ENCODE assay signal across 20 cellular contexts in the genomic region with DNA sequence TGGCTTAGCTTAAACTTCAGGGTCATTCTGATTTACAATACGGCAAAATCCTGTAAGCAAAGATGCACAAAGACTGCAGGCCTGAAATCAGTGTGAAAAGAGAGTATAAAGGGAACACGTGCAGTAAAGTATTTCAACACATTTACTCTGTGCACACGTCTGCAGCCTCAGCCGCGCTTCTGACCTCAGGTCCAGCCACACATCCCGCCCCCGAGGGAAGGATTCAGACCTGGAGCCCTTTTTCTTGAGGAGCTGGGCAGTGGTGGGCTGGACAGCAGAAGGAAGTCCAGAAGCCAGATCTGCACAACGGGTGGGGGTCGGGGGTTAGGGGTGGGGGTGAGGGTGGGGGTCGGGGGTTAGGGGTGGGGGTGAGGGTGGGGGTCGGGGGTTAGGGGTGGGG. TPM values are rescaled to one million over a fixed set of nuclear protein-coding genes. Genes with fewer than 3 reads are reported as not detected.
DNase-seq lines count a peak whose midpoint lies in the region; ATAC-seq and TF ChIP-seq lines count a peak whose summit lies in the region.
"Had no signal": no experiment of that assay in that cellular context is flagged by ENCODE, and none has a peak within 500 bp of the region (broad histone marks: within the 10 kb centered on the region; RNA-seq: fewer than 3 reads in every experiment).

No MANE protein-coding gene starts in this region.

- peak; percentile 28 for DNase-seq in NOMO-1 treated with DMSO at 0.1 percent for 48 hours (lab: John Stamatoyannopoulos, UW; ENCODE audit: unreplicated experiment)
- no peak for DNase-seq in NOMO-1 treated with dmso at 0.1 percent for 144 hours (lab: John Stamatoyannopoulos, UW; ENCODE audit: unreplicated experiment)
- peak; percentile 64 for DNase-seq in SKM-1 treated with dmso at 0.1 percent for 144 hours (lab: John Stamatoyannopoulos, UW; ENCODE audit: unreplicated experiment)
- DNase-seq in islet precursor cell = peak; percentile 42
- DNase-seq in suprapubic skin (ENCODE audit: low spot score in 2 of 2) = no peak
- DNase-seq in cerebellar nuclear complex (lab: John Stamatoyannopoulos, UW) = no peak
- DNase-seq: DMS 273 treated with DMSO at 0.1 percent for 48 hours, GDM1, KG1, NCI-H1092, NCI-H1436 treated with DMSO at 0.1 percent for 48 hours, NCI-H2029 treated with DMSO at 0.1 percent for 48 hours, NCI-H2171, NCI-H446 treated with DMSO at 0.1 percent for 48 hours, NCI-H69, SHP77 treated with DMSO at 0.1 percent for 48 hours, SK-N-SH had no signal

- 64% methylated on average over 11 of the region's 11 CpGs for WGBS in suprapubic skin

- ATAC-seq in SK-N-SH treated with all-trans-retinoic acid at 6 μM for 48 hours (no peak), GM21423 (IDR thresholded peaks at IDR 0.05; ENCODE audit: unreplicated experiment) (no peak)

- no peaks in the 10 kb centered on the region for H3K9me3 ChIP-seq in suprapubic skin
- H3K9me3 ChIP-seq: SK-N-SH had no signal

- no peak for TF ChIP-seq CTCF in suprapubic skin (IDR thresholded peaks at IDR 0.05)

- no peak for TF ChIP-seq POLR2A in suprapubic skin (IDR thresholded peaks at IDR 0.05)

- no peaks in the 10 kb centered on the region for H3K36me3 ChIP-seq in suprapubic skin

- H3K4me1 ChIP-seq in suprapubic skin = peaks cover 23% of the 10 kb centered on the region

- no peak overlapping the region for H3K27ac ChIP-seq in suprapubic skin
- H3K27ac ChIP-seq: 22Rv1 had no signal

- H3K4me3 ChIP-seq in suprapubic skin = no peak overlapping the region

- H3K27me3 ChIP-seq in suprapubic skin = no peaks in the 10 kb centered on the region

- TF ChIP-seq EP300 in suprapubic skin (IDR thresholded peaks at IDR 0.05) = no peak

TF ChIP-seq in SK-N-SH treated with all-trans-retinoic acid at 6 μM for 48 hours, 23 proteins besides CTCF, POLR2A, EP300 and RAD21:
- TF ChIP-seq, protein P1, sequence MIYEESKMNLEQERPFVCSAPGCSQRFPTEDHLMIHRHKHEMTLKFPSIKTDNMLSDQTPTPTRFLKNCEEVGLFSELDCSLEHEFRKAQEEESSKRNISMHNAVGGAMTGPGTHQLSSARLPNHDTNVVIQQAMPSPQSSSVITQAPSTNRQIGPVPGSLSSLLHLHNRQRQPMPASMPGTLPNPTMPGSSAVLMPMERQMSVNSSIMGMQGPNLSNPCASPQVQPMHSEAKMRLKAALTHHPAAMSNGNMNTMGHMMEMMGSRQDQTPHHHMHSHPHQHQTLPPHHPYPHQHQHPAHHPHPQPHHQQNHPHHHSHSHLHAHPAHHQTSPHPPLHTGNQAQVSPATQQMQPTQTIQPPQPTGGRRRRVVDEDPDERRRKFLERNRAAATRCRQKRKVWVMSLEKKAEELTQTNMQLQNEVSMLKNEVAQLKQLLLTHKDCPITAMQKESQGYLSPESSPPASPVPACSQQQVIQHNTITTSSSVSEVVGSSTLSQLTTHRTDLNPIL (CRISPR knock-in tag; IDR thresholded peaks at IDR 0.05; ENCODE audit: low read depth) = no peak
- TF ChIP-seq ZFP30 (CRISPR knock-in tag; IDR thresholded peaks at IDR 0.05) = no peak
- no peak for TF ChIP-seq TOX (CRISPR knock-in tag; IDR thresholded peaks at IDR 0.05; ENCODE audit: borderline replicate concordance)
- TF ChIP-seq ZNF565 (CRISPR knock-in tag; conservative IDR thresholded peaks at IDR 0.05; ENCODE audit: low read depth) = no peak
- no peak for TF ChIP-seq BACH2 (CRISPR knock-in tag; IDR thresholded peaks at IDR 0.05; ENCODE audit: borderline replicate concordance)
- no peak for TF ChIP-seq PPARA (CRISPR knock-in tag; IDR thresholded peaks at IDR 0.05; ENCODE audit: borderline replicate concordance)
- TF ChIP-seq TCF4 (CRISPR knock-in tag; IDR thresholded peaks at IDR 0.05; ENCODE audit: borderline replicate concordance) = no peak
- TF ChIP-seq ISL1 (CRISPR knock-in tag; IDR thresholded peaks at IDR 0.05) = no peak
- TF ChIP-seq OSR1 (CRISPR knock-in tag; IDR thresholded peaks at IDR 0.05) = no peak
- no peak for TF ChIP-seq ZNF70 (CRISPR knock-in tag; IDR thresholded peaks at IDR 0.05)
- TF ChIP-seq GLIS3 (CRISPR knock-in tag; IDR thresholded peaks at IDR 0.05) = no peak
- TF ChIP-seq, protein P2, sequence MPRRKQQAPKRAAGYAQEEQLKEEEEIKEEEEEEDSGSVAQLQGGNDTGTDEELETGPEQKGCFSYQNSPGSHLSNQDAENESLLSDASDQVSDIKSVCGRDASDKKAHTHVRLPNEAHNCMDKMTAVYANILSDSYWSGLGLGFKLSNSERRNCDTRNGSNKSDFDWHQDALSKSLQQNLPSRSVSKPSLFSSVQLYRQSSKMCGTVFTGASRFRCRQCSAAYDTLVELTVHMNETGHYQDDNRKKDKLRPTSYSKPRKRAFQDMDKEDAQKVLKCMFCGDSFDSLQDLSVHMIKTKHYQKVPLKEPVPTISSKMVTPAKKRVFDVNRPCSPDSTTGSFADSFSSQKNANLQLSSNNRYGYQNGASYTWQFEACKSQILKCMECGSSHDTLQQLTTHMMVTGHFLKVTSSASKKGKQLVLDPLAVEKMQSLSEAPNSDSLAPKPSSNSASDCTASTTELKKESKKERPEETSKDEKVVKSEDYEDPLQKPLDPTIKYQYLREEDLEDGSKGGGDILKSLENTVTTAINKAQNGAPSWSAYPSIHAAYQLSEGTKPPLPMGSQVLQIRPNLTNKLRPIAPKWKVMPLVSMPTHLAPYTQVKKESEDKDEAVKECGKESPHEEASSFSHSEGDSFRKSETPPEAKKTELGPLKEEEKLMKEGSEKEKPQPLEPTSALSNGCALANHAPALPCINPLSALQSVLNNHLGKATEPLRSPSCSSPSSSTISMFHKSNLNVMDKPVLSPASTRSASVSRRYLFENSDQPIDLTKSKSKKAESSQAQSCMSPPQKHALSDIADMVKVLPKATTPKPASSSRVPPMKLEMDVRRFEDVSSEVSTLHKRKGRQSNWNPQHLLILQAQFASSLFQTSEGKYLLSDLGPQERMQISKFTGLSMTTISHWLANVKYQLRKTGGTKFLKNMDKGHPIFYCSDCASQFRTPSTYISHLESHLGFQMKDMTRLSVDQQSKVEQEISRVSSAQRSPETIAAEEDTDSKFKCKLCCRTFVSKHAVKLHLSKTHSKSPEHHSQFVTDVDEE (CRISPR knock-in tag; IDR thresholded peaks at IDR 0.05) = no peak
- no peak for TF ChIP-seq RARB (CRISPR knock-in tag; IDR thresholded peaks at IDR 0.05)
- no peak for TF ChIP-seq ARNTL (CRISPR knock-in tag; IDR thresholded peaks at IDR 0.05; ENCODE audit: borderline replicate concordance, low read depth)
- TF ChIP-seq, protein P3, sequence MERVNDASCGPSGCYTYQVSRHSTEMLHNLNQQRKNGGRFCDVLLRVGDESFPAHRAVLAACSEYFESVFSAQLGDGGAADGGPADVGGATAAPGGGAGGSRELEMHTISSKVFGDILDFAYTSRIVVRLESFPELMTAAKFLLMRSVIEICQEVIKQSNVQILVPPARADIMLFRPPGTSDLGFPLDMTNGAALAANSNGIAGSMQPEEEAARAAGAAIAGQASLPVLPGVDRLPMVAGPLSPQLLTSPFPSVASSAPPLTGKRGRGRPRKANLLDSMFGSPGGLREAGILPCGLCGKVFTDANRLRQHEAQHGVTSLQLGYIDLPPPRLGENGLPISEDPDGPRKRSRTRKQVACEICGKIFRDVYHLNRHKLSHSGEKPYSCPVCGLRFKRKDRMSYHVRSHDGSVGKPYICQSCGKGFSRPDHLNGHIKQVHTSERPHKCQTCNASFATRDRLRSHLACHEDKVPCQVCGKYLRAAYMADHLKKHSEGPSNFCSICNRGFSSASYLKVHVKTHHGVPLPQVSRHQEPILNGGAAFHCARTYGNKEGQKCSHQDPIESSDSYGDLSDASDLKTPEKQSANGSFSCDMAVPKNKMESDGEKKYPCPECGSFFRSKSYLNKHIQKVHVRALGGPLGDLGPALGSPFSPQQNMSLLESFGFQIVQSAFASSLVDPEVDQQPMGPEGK (CRISPR knock-in tag; IDR thresholded peaks at IDR 0.05; ENCODE audit: borderline replicate concordance) = no peak
TF ChIP-seq in SK-N-SH treated with all-trans-retinoic acid at 6 μM for 48 hours: peak in this region for 0.

RNA-seq across cellular contexts. Expression of a gene that starts 58.9 kb away (rescaled TPM):
- 10 to 100 TPM; 15.8 to 20.4 (median 18.7) TPM for total RNA-seq in suprapubic skin

Comparison
In these comparisons a context has a peak if more than half of its experiments do, and no peak if none do; other contexts are left out.
1. DNase-seq: peak in NOMO-1 treated with DMSO at 0.1 percent for 48 hours (single experiment), SKM-1 treated with dmso at 0.1 percent for 144 hours (single experiment) and islet precursor cell (single experiment); none in NOMO-1 treated with dmso at 0.1 percent for 144 hours (single experiment), suprapubic skin (0 of 2) and cerebellar nuclear complex (0 of 2).